1 cellular context compared by ENCODE assay signal in the genomic region with DNA sequence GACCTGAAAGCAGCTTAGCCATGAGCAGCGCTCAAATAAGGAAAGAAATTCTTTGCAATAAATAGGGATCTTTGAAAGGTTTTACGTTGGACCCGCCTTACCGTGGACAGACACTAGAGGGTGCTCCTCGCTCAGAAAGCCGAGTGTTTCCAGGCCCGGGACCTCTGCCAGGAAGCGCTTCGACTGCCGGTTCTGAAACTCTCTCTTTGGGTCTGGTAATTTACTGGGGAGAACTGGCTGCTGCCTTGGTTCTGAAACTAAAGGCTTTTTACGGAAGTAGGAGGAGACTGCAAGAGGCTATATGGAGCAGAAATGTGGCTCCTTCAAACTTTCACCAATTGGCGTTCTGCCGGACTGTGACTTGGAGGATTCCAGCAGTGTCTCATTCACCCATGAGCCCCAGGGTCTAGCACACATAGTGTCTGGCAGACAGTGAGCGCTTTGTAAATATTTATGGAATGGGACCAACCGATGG.
TF ChIP-seq lines count a peak whose summit lies in the region.

No MANE protein-coding gene starts in this region.

TF ChIP-seq in endothelial cell of umbilical vein, 7 proteins besides CTCF, POLR2A, EP300 and RAD21:
- TF ChIP-seq POLR2AphosphoS5 (IDR thresholded peaks at IDR 0.05; ENCODE audit: insufficient read depth, low read depth, low read length), result no peak
- TF ChIP-seq MYC (IDR thresholded peaks at IDR 0.05; ENCODE audit: low read depth, low read length), result no peak
- TF ChIP-seq, protein P1, sequence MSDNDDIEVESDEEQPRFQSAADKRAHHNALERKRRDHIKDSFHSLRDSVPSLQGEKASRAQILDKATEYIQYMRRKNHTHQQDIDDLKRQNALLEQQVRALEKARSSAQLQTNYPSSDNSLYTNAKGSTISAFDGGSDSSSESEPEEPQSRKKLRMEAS (IDR thresholded peaks at IDR 0.05; ENCODE audit: insufficient read depth, insufficient read length), result no peak
- TF ChIP-seq GATA2 (IDR thresholded peaks at IDR 0.05; ENCODE audit: insufficient read depth, insufficient read length, low read depth, low read length), result no peak
- TF ChIP-seq EZH2 (IDR thresholded peaks at IDR 0.05; ENCODE audit: borderline replicate concordance, low read depth, low read length, severe bottlenecking), result no peak
- no peak for TF ChIP-seq FOS (IDR thresholded peaks at IDR 0.05; ENCODE audit: borderline replicate concordance, insufficient read depth, low read length)
- no peak for TF ChIP-seq JUN (IDR thresholded peaks at IDR 0.05; ENCODE audit: borderline replicate concordance, insufficient read depth, insufficient read length, low read depth)
